Comparison of ENCODE assay signal across 13 cellular contexts in the genomic region with DNA sequence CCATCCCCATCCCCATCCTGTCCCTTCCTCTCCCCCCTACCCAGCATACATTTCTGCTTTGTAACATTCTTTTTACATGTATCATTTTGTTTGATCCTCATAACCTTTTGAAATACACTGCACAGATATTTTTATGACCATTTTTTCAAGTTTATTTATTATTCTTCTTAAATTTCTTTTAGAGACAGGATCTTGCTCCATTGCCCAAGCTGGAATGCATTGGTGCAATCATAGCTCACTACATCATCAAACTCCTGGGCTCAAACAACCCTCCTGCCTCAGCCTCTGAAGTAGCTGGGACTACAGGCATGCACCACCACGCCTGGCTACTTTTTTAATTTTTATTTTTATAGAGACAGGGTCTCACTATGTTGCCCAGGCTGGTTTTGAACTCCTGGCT.
DNase-seq lines count a peak whose midpoint lies in the region; ATAC-seq and TF ChIP-seq lines count a peak whose summit lies in the region.
"Had no signal": no experiment of that assay in that cellular context is flagged by ENCODE, and none has a peak within 500 bp of the region (broad histone marks: within the 10 kb centered on the region; RNA-seq: fewer than 3 reads in every experiment).

No MANE protein-coding gene starts in this region.

- no peak for TF ChIP-seq POLR2A in ovary (IDR thresholded peaks at IDR 0.05)

- 80 to 90% (median 81%) methylated on average over 1 of the region's 1 CpG for WGBS in ovary, 3 donors

- no peaks in the 10 kb centered on the region for H3K9me3 ChIP-seq in RWPE2 (ENCODE audit: severe bottlenecking)
- no peaks in the 10 kb centered on the region for H3K9me3 ChIP-seq in ovary
- H3K9me3 ChIP-seq in T-helper 17 cell (ENCODE audit: control insufficient read depth, low read length, poor library complexity, severe bottlenecking) = no peaks in the 10 kb centered on the region
- H3K9me3 ChIP-seq: BLaER1 treated with 17β-estradiol and CSF1 and Interleukin-3, amounts not matched to agents 10 nM and 100 nM; mucosa of descending colon had no signal

- H3K27ac ChIP-seq in ACC112 (ENCODE audit: low read depth, low read length) = peak overlapping the region; percentile 76
- H3K27ac ChIP-seq in RWPE2 (ENCODE audit: poor library complexity, severe bottlenecking) = peak overlapping the region; percentile 99
- peak overlapping the region in 1 of 2 donors; percentile 86 for H3K27ac ChIP-seq in ovary
- H3K27ac ChIP-seq: BLaER1 treated with 17β-estradiol and CSF1 and Interleukin-3, amounts not matched to agents 10 nM and 100 nM had no signal

- no peak for TF ChIP-seq EP300 in ovary (IDR thresholded peaks at IDR 0.05)

- no peak; the same call in 2 of the 3 replicates for ATAC-seq in RWPE2 (ENCODE audit: low read depth)
- ATAC-seq in HG02588 (IDR thresholded peaks at IDR 0.05; ENCODE audit: unreplicated experiment) = no peak
- ATAC-seq in stimulated activated naive CD8-positive, alpha-beta T cell treated with anti-CD3 and anti-CD28 coated beads, Interleukin-15, Interleukin-2, amounts not matched to agents 100 U/mL and 50 U/mL, for 24 hours = no peak
- ATAC-seq in T-helper 17 cell = no peak
- ATAC-seq: activated naive CD8-positive, alpha-beta T cell treated with anti-CD3 and anti-CD28 coated beads, Interleukin-2, amount 50 U/mL, for 24 hours; mucosa of descending colon had no signal

- H3K4me1 Mint-ChIP-seq in T-helper 17 cell = peaks cover 7% of the 10 kb centered on the region

- no peaks in the 10 kb centered on the region for H3K27me3 ChIP-seq in ACC112 (ENCODE audit: insufficient read depth, low read length)
- no peaks in the 10 kb centered on the region for H3K27me3 ChIP-seq in RWPE2 (ENCODE audit: insufficient read depth, poor library complexity, severe bottlenecking)
- H3K27me3 ChIP-seq in ovary = no peaks in the 10 kb centered on the region

- intact Hi-C loops in ovary (cut with DNase I) = loop anchor here in 3 of 4 donors (5.0 kb wide), 4 partner anchors 61 to 419 kb away; partner anchors contain the start of genes RPL27A (in 1 of the 3) and TRIM66 (in 1 of the 3)

- H3K4me1 ChIP-seq in ACC112 (ENCODE audit: control insufficient read depth, insufficient read depth, low read length, unreplicated experiment) (peaks cover 61% of the 10 kb centered on the region), RWPE2 (ENCODE audit: insufficient read depth, poor library complexity, severe bottlenecking) (peaks cover 48% of the 10 kb centered on the region), ovary (ENCODE audit: insufficient read depth) (peaks cover 26% of the 10 kb centered on the region)

- H3K36me3 ChIP-seq in ACC112 (ENCODE audit: insufficient read depth, low read length) (no peaks in the 10 kb centered on the region), RWPE2 (ENCODE audit: low read depth) (no peaks in the 10 kb centered on the region), ovary (no peaks in the 10 kb centered on the region)
- H3K36me3 ChIP-seq: BLaER1 treated with 17β-estradiol and CSF1 and Interleukin-3, amounts not matched to agents 10 nM and 100 nM had no signal

- no peak overlapping the region for H2AFZ ChIP-seq in ACC112 (ENCODE audit: low read length, unreplicated experiment)

- H3K4me3 ChIP-seq in ACC112 (ENCODE audit: low read depth, low read length) = peak overlapping the region; percentile 89
- H3K4me3 ChIP-seq in RWPE2 (ENCODE audit: severe bottlenecking) = peak overlapping the region; percentile 57
- no peak overlapping the region for H3K4me3 ChIP-seq in fibroblast of villous mesenchyme (ENCODE audit: low read depth, low read length)
- H3K4me3 ChIP-seq in ovary = peak overlapping the region; percentile 76
- H3K4me3 ChIP-seq: mucosa of descending colon had no signal

- H3K4me3 Mint-ChIP-seq in T-helper 17 cell = no peak overlapping the region
- H3K4me3 Mint-ChIP-seq: activated naive CD8-positive, alpha-beta T cell treated with anti-CD3 and anti-CD28 coated beads, Interleukin-2, amount 50 U/mL, for 24 hours; stimulated activated naive CD8-positive, alpha-beta T cell treated with anti-CD3 and anti-CD28 coated beads, Interleukin-15, Interleukin-2, amounts not matched to agents 100 ng/mL and 50 ng/mL, for 24 hours had no signal

- H3K79me2 ChIP-seq in ACC112 (ENCODE audit: control insufficient read depth, insufficient read depth, low read length, unreplicated experiment) = peaks cover 34% of the 10 kb centered on the region

- peaks cover 43% of the 10 kb centered on the region for H3K27me3 Mint-ChIP-seq in T-helper 17 cell

- DNase-seq in RWPE2 (ENCODE audit: low spot score) = no peak
- DNase-seq in fibroblast of villous mesenchyme (ENCODE audit: low read depth) = peak; percentile 76
- no peak for DNase-seq in ovary
- no peak for DNase-seq in SIG-M5 treated with dmso at 0.1 percent for 504 hours (lab: John Stamatoyannopoulos, UW; ENCODE audit: unreplicated experiment)
- no peak for DNase-seq in stimulated activated naive CD8-positive, alpha-beta T cell treated with anti-CD3 and anti-CD28 coated beads, Interleukin-15, Interleukin-2, amounts not matched to agents 100 U/mL and 50 U/mL, for 24 hours
- DNase-seq in T-helper 17 cell = no peak
- DNase-seq: activated naive CD8-positive, alpha-beta T cell treated with anti-CD3 and anti-CD28 coated beads, Interleukin-2, amount 50 U/mL, for 24 hours; NCI-H1092 treated with DMSO at 0.1 percent for 48 hours had no signal

- no peak overlapping the region for H3K27ac Mint-ChIP-seq in T-helper 17 cell
- H3K27ac Mint-ChIP-seq: activated naive CD8-positive, alpha-beta T cell treated with anti-CD3 and anti-CD28 coated beads, Interleukin-2, amount 50 U/mL, for 24 hours; stimulated activated naive CD8-positive, alpha-beta T cell treated with anti-CD3 and anti-CD28 coated beads, Interleukin-15, Interleukin-2, amounts not matched to agents 100 ng/mL and 50 ng/mL, for 24 hours had no signal

- TF ChIP-seq CTCF in RWPE2 (IDR thresholded peaks at IDR 0.05; ENCODE audit: poor library complexity, severe bottlenecking) (no peak), fibroblast of villous mesenchyme (IDR thresholded peaks at IDR 0.05; ENCODE audit: insufficient read depth, low read depth, low read length) (no peak), ovary (IDR thresholded peaks at IDR 0.05) (no peak)

- H3K36me3 Mint-ChIP-seq in T-helper 17 cell (ENCODE audit: low read depth) = peaks cover 3% of the 10 kb centered on the region
